In genomic region chr1:183983371-183984105, GRCh38 we compare ENCODE assay signal across 14 cellular contexts. TPM values are rescaled to one million over a fixed set of nuclear protein-coding genes. Genes with fewer than 3 reads are reported as not detected.
DNase-seq lines count a peak whose midpoint lies in the region; ATAC-seq, FAIRE-seq and TF ChIP-seq lines count a peak whose summit lies in the region.
"Had no signal": no experiment of that assay in that cellular context is flagged by ENCODE, and none has a peak within 500 bp of the region (broad histone marks: within the 10 kb centered on the region; RNA-seq: fewer than 3 reads in every experiment).

No MANE protein-coding gene starts in this region.

- no peak overlapping the region for H3K4me3 Mint-ChIP-seq in neural progenitor cell

- no peaks in the 10 kb centered on the region for H4K20me1 ChIP-seq in neural progenitor cell (ENCODE audit: low read depth)

- DNase-seq in Ammon's horn (ENCODE audit: low spot score) (peak; percentile 70), amygdala (lab: John Stamatoyannopoulos, UW) (peak in 34 of 56 donors; percentile 4 to 70 (median 34)), Right ventricle myocardium superior (no peak), neural progenitor cell (ENCODE audit: low spot score) (no peak), mucosa of descending colon (no peak), HUDEP-2 (lab: John Stamatoyannopoulos, UW; ENCODE audit: unreplicated experiment in 76 of 76) (no peak), small intestine (no peak)
- DNase-seq: effector CD4-positive, alpha-beta T cell; kidney glomerular epithelial cell; NCI-H2171; thyroid gland had no signal

- H3K9me3 ChIP-seq in neural progenitor cell (ENCODE audit: low read depth) (no peaks in the 10 kb centered on the region), mucosa of descending colon (no peaks in the 10 kb centered on the region), small intestine (ENCODE audit: control insufficient read depth, low read depth) (no peaks in the 10 kb centered on the region)
- H3K9me3 ChIP-seq: thyroid gland had no signal

- peaks cover 2% of the 10 kb centered on the region for H3K27me3 Mint-ChIP-seq in neural progenitor cell (ENCODE audit: insufficient read depth, low read depth)

- no peak overlapping the region for H3K4me2 ChIP-seq in neural progenitor cell

- H3K4me1 Mint-ChIP-seq in neural progenitor cell = peaks cover 22% of the 10 kb centered on the region

- no peaks in the 10 kb centered on the region for H3K9me3 Mint-ChIP-seq in neural progenitor cell

- FAIRE-seq in small intestine (lab: Jason Lieb, UNC) = no peak
- FAIRE-seq: D721Med had no signal

- H3F3A ChIP-seq in neural progenitor cell (ENCODE audit: low read depth) = no peaks in the 10 kb centered on the region

- H3K9ac ChIP-seq in neural progenitor cell = no peak overlapping the region

- 74 to 79% (median 76%) methylated on average over 9 of the region's 9 CpGs for WGBS in small intestine, 3 donors

- intact Hi-C loops in Right ventricle myocardium superior (cut with DNase I) = no loop called here
- intact Hi-C loops in mucosa of descending colon (cut with DNase I, micrococcal nuclease) = no loop called here

- H3K36me3 Mint-ChIP-seq in neural progenitor cell = peaks cover 2% of the 10 kb centered on the region

- H3K4me3 ChIP-seq in neural progenitor cell (no peak overlapping the region), mucosa of descending colon (no peak overlapping the region), small intestine (ENCODE audit: low read depth in 1 of 2, low read length in 2 of 2) (no peak overlapping the region)
- H3K4me3 ChIP-seq: thyroid gland had no signal

- H3K79me2 ChIP-seq in neural progenitor cell (ENCODE audit: low read depth) = no peaks in the 10 kb centered on the region

- H3K4me1 ChIP-seq in neural progenitor cell (peaks cover 9% of the 10 kb centered on the region), mucosa of descending colon (ENCODE audit: low read depth) (no peaks in the 10 kb centered on the region), small intestine (ENCODE audit: control insufficient read depth in 2 of 2, insufficient read depth in 1 of 2, low read depth in 1 of 2, low read length in 1 of 2) (no peaks in the 10 kb centered on the region)

- H3K27ac ChIP-seq in neural progenitor cell = no peak overlapping the region
- no peak overlapping the region for H3K27ac ChIP-seq in small intestine (ENCODE audit: low read depth in 1 of 2, low read length in 1 of 2)

- H3K27me3 ChIP-seq in neural progenitor cell (no peaks in the 10 kb centered on the region), small intestine (ENCODE audit: control insufficient read depth in 2 of 2, insufficient read depth in 2 of 2, low read length in 2 of 2) (no peaks in the 10 kb centered on the region)
- H3K27me3 ChIP-seq: thyroid gland had no signal

- peak overlapping the region; percentile 94 for H3K27ac Mint-ChIP-seq in neural progenitor cell

- peak overlapping the region; percentile 52 for H2AFZ ChIP-seq in neural progenitor cell (replicated peaks)

- ATAC-seq in Right ventricle myocardium superior (ENCODE audit: poor library complexity) = peak; percentile 69
- no peak for ATAC-seq in GM18873 (IDR thresholded peaks at IDR 0.05; ENCODE audit: low FRiP score, unreplicated experiment)
- no peak for ATAC-seq in mucosa of descending colon
- ATAC-seq: activated CD4-positive, CD25-positive, alpha-beta regulatory T cell treated with anti-CD3 and anti-CD28 coated beads, Interleukin-2, amount 50 U/mL, for 24 hours had no signal

- H3K36me3 ChIP-seq in neural progenitor cell = no peaks in the 10 kb centered on the region
- H3K36me3 ChIP-seq in mucosa of descending colon (ENCODE audit: low read depth) = no peaks in the 10 kb centered on the region
- H3K36me3 ChIP-seq in small intestine (ENCODE audit: control insufficient read depth in 2 of 2, insufficient read depth in 2 of 2, low read length in 2 of 2) = no peaks in the 10 kb centered on the region
- H3K36me3 ChIP-seq: thyroid gland had no signal

- TF ChIP-seq CTCF in neural progenitor cell (IDR thresholded peaks at IDR 0.05) = no peak
- TF ChIP-seq CTCF in mucosa of descending colon (IDR thresholded peaks at IDR 0.05) = no peak

RNA-seq across cellular contexts. Expression of gene COLGALT2, which starts 54.0 kb away (rescaled TPM):
- total RNA-seq in Right ventricle myocardium superior (2.8 TPM), neural progenitor cell (ENCODE audit: low replicate concordance) (11.6 and 12.7 TPM in 2 replicates), mucosa of descending colon (1 to 10 TPM in 1 of 3 donors, under 1 TPM in 2; 0.35 to 7.6 (median 0.48) TPM)
- under 1 TPM in 1 of 3 donors, not detected in 2; 0.43 TPM for polyA plus RNA-seq in small intestine

Comparison
In these comparisons a context has a peak if more than half of its experiments do, and no peak if none do; other contexts are left out.
1. DNase-seq: peak in Ammon's horn (single experiment) and amygdala (34 of 56); none in Right ventricle myocardium superior (single experiment), neural progenitor cell (single experiment), mucosa of descending colon (0 of 3), HUDEP-2 (0 of 76) and small intestine (single experiment).